In genomic region chr5:137300411-137301240, GRCh38 we compare ENCODE assay signal across 18 cellular contexts.
DNase-seq lines count a peak whose midpoint lies in the region; ATAC-seq and TF ChIP-seq lines count a peak whose summit lies in the region.
"Had no signal": no experiment of that assay in that cellular context is flagged by ENCODE, and none has a peak within 500 bp of the region (broad histone marks: within the 10 kb centered on the region; RNA-seq: fewer than 3 reads in every experiment).

No MANE protein-coding gene starts in this region.

- peaks cover 0 to 10% of the 10 kb centered on the region in 2 donors for H3K4me1 ChIP-seq in ascending aorta
- H3K4me1 ChIP-seq: BLaER1, lower lobe of right lung had no signal

- H3K36me3 ChIP-seq in ascending aorta: no peaks in the 10 kb centered on the region
- H3K36me3 ChIP-seq: BLaER1, lower lobe of right lung had no signal

- H3K4me3 ChIP-seq in ascending aorta (no peak overlapping the region), foreskin fibroblast (ENCODE audit: low read depth in 1 of 2, low read length in 2 of 2) (no peak overlapping the region)
- H3K4me3 ChIP-seq: BLaER1, K562, lower lobe of right lung had no signal

- no peaks in the 10 kb centered on the region for H3K27me3 ChIP-seq in ascending aorta
- H3K27me3 ChIP-seq: BLaER1 had no signal

- intact Hi-C loops in ascending aorta (cut with DNase I) (no loop called here), sciatic nerve (cut with DNase I) (no loop called here)

- no peak for TF ChIP-seq CTCF in ascending aorta (IDR thresholded peaks at IDR 0.05)
- no peak for TF ChIP-seq CTCF in foreskin fibroblast (IDR thresholded peaks at IDR 0.05; ENCODE audit: low read depth, low read length)

- H3K9me3 ChIP-seq in ascending aorta: no peaks in the 10 kb centered on the region
- H3K9me3 ChIP-seq: BLaER1, lower lobe of right lung had no signal

- ATAC-seq in sciatic nerve (peak; percentile 30), GM21529 (IDR thresholded peaks at IDR 0.05; ENCODE audit: unreplicated experiment) (no peak)
- ATAC-seq: activated CD8-positive, alpha-beta memory T cell treated with anti-CD3 and anti-CD28 coated beads, Interleukin-2, amount 10 ng/mL, durations not matched to agents 7 days and 5 days; K562; lower lobe of right lung; stimulated activated naive B cell treated with anti-CD40 and anti-IgM and Interleukin-4, amounts not matched to agents 10 μg/mL and 1 μg/mL and 100 μg/mL, for 72 hours had no signal

- DNase-seq in GM03348 (ENCODE audit: low spot score): peak; percentile 78
- no peak for DNase-seq in ascending aorta (ENCODE audit: low spot score in 2 of 2)
- DNase-seq in foreskin fibroblast: peak; percentile 59 to 80
- DNase-seq in sciatic nerve (ENCODE audit: low spot score): no peak
- DNase-seq in NCI-H2196 (lab: John Stamatoyannopoulos, UW; ENCODE audit: unreplicated experiment): no peak
- DNase-seq in activated CD4-positive, CD25-positive, alpha-beta regulatory T cell treated with anti-CD3 and anti-CD28 coated beads, Interleukin-2, amount 50 U/mL, for 72 hours: no peak
- DNase-seq in SIG-M5 (lab: John Stamatoyannopoulos, UW): no peak
- DNase-seq: activated CD8-positive, alpha-beta memory T cell treated with anti-CD3 and anti-CD28 coated beads, Interleukin-2, amount 10 ng/mL, durations not matched to agents 7 days and 5 days; activated naive CD4-positive, alpha-beta T cell treated with anti-CD3 and anti-CD28 coated beads, Interleukin-2, amount 10 ng/mL, durations not matched to agents 7 days and 5 days; lower lobe of right lung; NCI-H1694; NCI-H774; nucleus accumbens; stimulated activated CD4-positive, alpha-beta T cell treated with anti-CD3 and anti-CD28 coated beads, Interleukin-2, amount 100 ng/mL, for 48 hours; stimulated activated naive B cell treated with anti-CD40 and anti-IgM and Interleukin-4, amounts not matched to agents 10 μg/mL and 1 μg/mL and 100 μg/mL, for 72 hours had no signal

- peak overlapping the region; percentile 70 to 71 for H3K27ac ChIP-seq in ascending aorta
- H3K27ac ChIP-seq: BLaER1, lower lobe of right lung had no signal

Comparison
In these comparisons a context has a peak if more than half of its experiments do, and no peak if none do; other contexts are left out.
1. DNase-seq: peak in GM03348 (single experiment) and foreskin fibroblast (2 of 2); none in ascending aorta (0 of 2), sciatic nerve (single experiment), NCI-H2196 (single experiment), activated CD4-positive, CD25-positive, alpha-beta regulatory T cell treated with anti-CD3 and anti-CD28 coated beads, Interleukin-2, amount 50 U/mL, for 72 hours (single experiment) and SIG-M5 (single experiment).